Comparison of ENCODE assay signal across 8 cellular contexts in genomic region chr6:152982768-152983636, GRCh38. TPM values are rescaled to one million over a fixed set of nuclear protein-coding genes. Genes with fewer than 3 reads are reported as not detected.
DNase-seq lines count a peak whose midpoint lies in the region; ATAC-seq and TF ChIP-seq lines count a peak whose summit lies in the region.

TSS of gene FBXO5 (minus strand) at chr6:152983041. CDS start at chr6:152982959, 82 bp downstream.

- H3K4me1 Mint-ChIP-seq in activated CD4-positive, alpha-beta memory T cell treated with anti-CD3 and anti-CD28 coated beads for 36 hours (ENCODE audit: low read depth), result peaks cover 38% of the 10 kb centered on the region

- TF ChIP-seq CTCF in dorsolateral prefrontal cortex (IDR thresholded peaks at IDR 0.05 in 54 of 56, conservative IDR thresholded peaks at IDR 0.05 in 2 of 56; ENCODE audit: low read depth in 1 of 56, partially characterized antibody in 56 of 56) (peak in 8 of 56 donors; percentile 9 to 30 (median 16)), liver (IDR thresholded peaks at IDR 0.05; ENCODE audit: low read depth, low read length, missing input control) (no peak)

- ATAC-seq in GM19438 (IDR thresholded peaks at IDR 0.05; ENCODE audit: low read depth, unreplicated experiment) (peak; percentile 73), HG03575 (IDR thresholded peaks at IDR 0.05; ENCODE audit: extremely low read depth, insufficient number of reproducible peaks, low FRiP score, unreplicated experiment) (peak; percentile 68)

- H3K27ac Mint-ChIP-seq in activated CD4-positive, alpha-beta memory T cell treated with anti-CD3 and anti-CD28 coated beads for 36 hours, result peak within 1 kb of the TSS; percentile 100

- under 1% methylated on average over 82 of the region's 82 CpGs for WGBS in liver

- CTCF ChIA-PET in activated CD4-positive, alpha-beta memory T cell treated with anti-CD3 and anti-CD28 coated beads for 36 hours (lab: Charles Lee), result interaction anchor here (1.1 to 1.4 kb wide), 3 partner anchors 8 to 35 kb away, joined by 3 to 7 read pairs (median 3); no protein-coding TSS in a partner anchor

- no peaks in the 10 kb centered on the region for H3K36me3 ChIP-seq in liver (ENCODE audit: control insufficient read depth in 4 of 4, insufficient read depth in 3 of 4, low read depth in 1 of 4, low read length in 3 of 4)

- H3K9ac ChIP-seq in liver (ENCODE audit: low read depth in 1 of 2, low read length in 2 of 2), result peak within 1 kb of the TSS; percentile 89 to 97

- no peaks in the 10 kb centered on the region for H3K9me3 Mint-ChIP-seq in activated CD4-positive, alpha-beta memory T cell treated with anti-CD3 and anti-CD28 coated beads for 36 hours

- H3K4me1 ChIP-seq in liver (ENCODE audit: control insufficient read depth in 4 of 4, insufficient read depth in 4 of 4, low read length in 3 of 4), result peaks cover 8 to 18% (median 13%) of the 10 kb centered on the region in 4 donors

- intact Hi-C loops in activated CD4-positive, alpha-beta memory T cell treated with anti-CD3 and anti-CD28 coated beads for 36 hours (cut with micrococcal nuclease), result loop anchor here (2.0 to 5.0 kb wide), 9 partner anchors 42 to 1749 kb away; partner anchors contain the start of genes RMND1 and SCAF8
- intact Hi-C loops in dorsolateral prefrontal cortex (cut with DNase I), result loop anchor here (2.0 kb wide), 1 partner anchor 20 kb away; the partner anchor contains the start of gene MTRF1L (in 2 of the 2)

- H3K27me3 Mint-ChIP-seq in activated CD4-positive, alpha-beta memory T cell treated with anti-CD3 and anti-CD28 coated beads for 36 hours, result no peaks in the 10 kb centered on the region

- H3K9me3 ChIP-seq in liver (ENCODE audit: control insufficient read depth in 4 of 4, low read length in 3 of 4), result no peaks in the 10 kb centered on the region

- H3K4me3 ChIP-seq in dorsolateral prefrontal cortex, result peak within 1 kb of the TSS; percentile 64 to 99 (median 86)
- peak within 1 kb of the TSS; percentile 53 to 99 (median 89) for H3K4me3 ChIP-seq in liver (ENCODE audit: low read depth in 1 of 3, low read length in 3 of 3)

- peak within 1 kb of the TSS; percentile 75 to 99 (median 96) for H3K27ac ChIP-seq in dorsolateral prefrontal cortex
- peak within 1 kb of the TSS; percentile 86 to 98 for H3K27ac ChIP-seq in liver (ENCODE audit: low read depth in 1 of 2, low read length in 2 of 2)

- POLR2A ChIA-PET in activated CD4-positive, alpha-beta memory T cell treated with anti-CD3 and anti-CD28 coated beads for 36 hours (lab: Charles Lee), result interaction anchor here (0.7 to 1.4 kb wide), 5 partner anchors 10 to 1593 kb away, joined by 3 to 9 read pairs (median 3); partner anchors contain the start of gene MTRF1L

- no peaks in the 10 kb centered on the region for H3K27me3 ChIP-seq in dorsolateral prefrontal cortex
- no peaks in the 10 kb centered on the region for H3K27me3 ChIP-seq in liver (ENCODE audit: control insufficient read depth in 4 of 4, insufficient read depth in 4 of 4, low read length in 3 of 4)

- H3K36me3 Mint-ChIP-seq in activated CD4-positive, alpha-beta memory T cell treated with anti-CD3 and anti-CD28 coated beads for 36 hours, result peaks cover 53% of the 10 kb centered on the region

- H3K4me3 Mint-ChIP-seq in activated CD4-positive, alpha-beta memory T cell treated with anti-CD3 and anti-CD28 coated beads for 36 hours, result peak within 1 kb of the TSS; percentile 97

- TF ChIP-seq RAD21 in liver (IDR thresholded peaks at IDR 0.05), result no peak

- DNase-seq in CD1c-positive myeloid dendritic cell (ENCODE audit: extremely low spot score) (peak; percentile 98), NCI-H82 treated with DMSO at 0.1 percent for 48 hours (lab: John Stamatoyannopoulos, UW; ENCODE audit: unreplicated experiment) (peak; percentile 83), dorsolateral prefrontal cortex (peak; percentile 91 to 98 (median 97))
- DNase-seq in activated CD4-positive, alpha-beta memory T cell treated with anti-CD3 and anti-CD28 coated beads for 36 hours, result peak; percentile 98
- peak; percentile 97 for DNase-seq in stimulated activated CD4-positive, alpha-beta T cell treated with anti-CD3 and anti-CD28 coated beads, Interleukin-4, amount 100 ng/mL, for 24 hours

TF ChIP-seq in liver, 16 proteins besides CTCF, POLR2A, EP300 and RAD21:
- TF ChIP-seq MAX (IDR thresholded peaks at IDR 0.05) (peak; percentile 62), ATF3 (IDR thresholded peaks at IDR 0.05) (no peak), SP1 (IDR thresholded peaks at IDR 0.05) (peak; percentile 95), TAF1 (conservative IDR thresholded peaks at IDR 0.05) (no peak), JUND (IDR thresholded peaks at IDR 0.05) (no peak), REST (IDR thresholded peaks at IDR 0.05) (peak; percentile 41), HNF4A (conservative IDR thresholded peaks at IDR 0.05) (peak; percentile 28 to 32), FOXA1 (IDR thresholded peaks at IDR 0.05) (no peak), YY1 (IDR thresholded peaks at IDR 0.05) (peak; percentile 64), RXRA (IDR thresholded peaks at IDR 0.05) (peak; percentile 27 to 35), FOXA2 (IDR thresholded peaks at IDR 0.05) (no peak), NR2F2 (IDR thresholded peaks at IDR 0.05) (peak; percentile 31), ZBTB33 (IDR thresholded peaks at IDR 0.05) (peak; percentile 79), HNF4G (IDR thresholded peaks at IDR 0.05) (no peak), GABPA (IDR thresholded peaks at IDR 0.05 in 1 of 2, conservative IDR thresholded peaks at IDR 0.05 in 1 of 2) (peak; percentile 15 to 85), EGR1 (IDR thresholded peaks at IDR 0.05; ENCODE audit: low read depth in 2 of 2) (peak in 1 of 2 donors; percentile 9)

RNA-seq across cellular contexts. Expression of gene FBXO5, which starts in this region (rescaled TPM):
- 10 to 100 TPM; 41.8 to 42.7 TPM for total RNA-seq in activated CD4-positive, alpha-beta memory T cell treated with anti-CD3 and anti-CD28 coated beads for 36 hours
- total RNA-seq in dorsolateral prefrontal cortex (1 to 10 TPM; 1.0 to 4.6 (median 2.7) TPM), liver (10 to 100 TPM in 1 of 2 donors, 1 to 10 TPM in 1; 1.8 to 32.1 TPM)
- 1 to 10 TPM; 1.5 to 1.9 TPM for polyA plus RNA-seq in liver

Comparison
In these comparisons a context has a peak if more than half of its experiments do, and no peak if none do; other contexts are left out.
1. Peak in every context shown above with its lines: DNase-seq, ATAC-seq, H3K4me3 ChIP-seq and H3K27ac ChIP-seq.